8 cellular contexts compared by ENCODE assay signal in the genomic region with DNA sequence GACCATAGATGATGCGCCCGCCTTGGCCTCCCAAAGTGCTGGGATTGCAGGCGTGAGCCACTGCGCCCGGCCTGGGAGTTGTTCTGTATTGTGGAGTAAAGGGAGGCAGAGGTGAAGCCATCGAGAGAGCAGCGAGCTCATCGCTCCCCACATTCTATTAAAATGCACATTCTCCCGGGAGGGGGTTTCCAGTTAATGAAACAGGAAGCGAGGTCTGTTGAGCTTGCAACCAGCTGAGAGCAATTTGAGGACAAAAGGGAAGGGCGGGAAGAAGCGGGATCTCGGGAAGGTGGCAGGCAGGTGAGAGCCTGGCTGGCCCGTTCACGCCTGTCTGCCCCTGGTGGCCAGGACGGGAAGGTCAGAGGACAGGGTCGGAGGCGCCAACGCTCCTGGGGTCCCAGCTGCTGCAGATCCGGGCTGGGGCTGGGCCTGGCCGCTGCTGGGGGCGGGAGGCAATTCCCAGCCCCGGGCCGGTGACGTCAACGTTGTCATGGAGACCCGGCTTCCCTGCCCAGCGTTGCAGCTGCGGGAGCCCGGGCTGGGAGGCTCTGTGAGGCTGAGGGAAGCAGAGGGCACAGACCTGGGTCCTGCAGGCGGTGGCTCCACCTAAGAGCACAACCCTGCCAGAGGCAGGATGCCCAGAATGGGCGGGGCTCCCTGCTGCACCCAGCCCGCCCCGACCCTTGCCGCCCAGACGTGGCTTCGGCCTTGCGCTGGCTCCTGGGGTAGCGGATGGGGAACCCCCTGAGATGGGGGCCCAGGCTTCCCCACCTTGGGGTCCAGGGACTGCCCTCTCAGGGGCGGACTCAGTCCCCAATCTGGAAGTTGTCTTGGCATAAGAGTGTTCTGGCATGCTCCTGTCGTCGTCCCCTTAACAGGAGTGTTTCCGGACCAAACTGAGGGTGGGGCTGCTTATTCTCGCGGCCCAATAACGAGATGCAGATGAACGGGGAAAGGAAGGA. TPM values are rescaled to one million over a fixed set of nuclear protein-coding genes. Genes with fewer than 3 reads are reported as not detected.
DNase-seq lines count a peak whose midpoint lies in the region; ATAC-seq and TF ChIP-seq lines count a peak whose summit lies in the region.

No MANE protein-coding gene starts in this region.

- H3K27ac Mint-ChIP-seq in CD8-positive, alpha-beta memory T cell = peak overlapping the region; percentile 70 to 96 (median 88)

- no CpG with 5 or more reads among the region's 47 CpGs for WGBS in neuronal stem cell (ENCODE audit: extremely low coverage in 2 of 2, insufficient read length in 2 of 2, insufficient replicate concordance in 1 of 2), 2 donors
- WGBS in testis, 2 donors = 9 to 14% methylated on average over 28 to 46 of the region's 47 CpGs

- H3K79me1 ChIP-seq in neuronal stem cell (ENCODE audit: low read depth, low read length) = no peaks in the 10 kb centered on the region

- peak overlapping the region; percentile 55 for H3K4me3 ChIP-seq in CD8-positive, alpha-beta memory T cell (ENCODE audit: low read length)
- H3K4me3 ChIP-seq in Peyer's patch = peak overlapping the region; percentile 34 to 49 (median 43)
- peak overlapping the region in 1 of 2 donors; percentile 28 for H3K4me3 ChIP-seq in neuronal stem cell (ENCODE audit: low read length in 2 of 2)
- H3K4me3 ChIP-seq in testis = peak overlapping the region; percentile 15 to 57

- H3K36me3 ChIP-seq in CD8-positive, alpha-beta memory T cell (ENCODE audit: insufficient read depth, low read length) = no peaks in the 10 kb centered on the region
- H3K36me3 ChIP-seq in Peyer's patch (no peaks in the 10 kb centered on the region), neuronal stem cell (replicated peaks in 1 of 2; ENCODE audit: control insufficient read depth in 2 of 2, insufficient read depth in 2 of 2, low read length in 2 of 2) (no peaks in the 10 kb centered on the region), testis (ENCODE audit: low read depth, missing control alignments) (no peaks in the 10 kb centered on the region)

- H3K27me3 ChIP-seq in CD8-positive, alpha-beta memory T cell (ENCODE audit: insufficient read depth, low read length, poor library complexity, severe bottlenecking) = no peaks in the 10 kb centered on the region
- H3K27me3 ChIP-seq in Peyer's patch (no peaks in the 10 kb centered on the region), neuronal stem cell (ENCODE audit: control insufficient read depth in 3 of 3, insufficient read depth in 3 of 3, low read depth in 1 of 3, low read length in 3 of 3) (no peaks in the 10 kb centered on the region), testis (no peaks in the 10 kb centered on the region)

- ATAC-seq in GM21360 (IDR thresholded peaks at IDR 0.05; ENCODE audit: unreplicated experiment) = peak; percentile 78

- H2AK5ac ChIP-seq in neuronal stem cell (ENCODE audit: low read depth, low read length) = peak overlapping the region; percentile 88

- TF ChIP-seq POLR2A in Peyer's patch (IDR thresholded peaks at IDR 0.05) = no peak
- TF ChIP-seq POLR2A in testis (IDR thresholded peaks at IDR 0.05) = no peak

- intact Hi-C loops in testis (cut with DNase I; ENCODE audit: low total_unique reads) = no loop called here

- peak overlapping the region; percentile 81 to 91 (median 86) for H3K4me3 Mint-ChIP-seq in CD8-positive, alpha-beta memory T cell

- H3K18ac ChIP-seq in neuronal stem cell (ENCODE audit: low read length) = peak overlapping the region; percentile 95

- peak overlapping the region; percentile 33 for H3K9ac ChIP-seq in neuronal stem cell (ENCODE audit: low read depth, low read length, poor library complexity)

- peak overlapping the region; percentile 47 for H3K4me2 ChIP-seq in neuronal stem cell (ENCODE audit: insufficient read depth, low read length, poor library complexity, severe bottlenecking)

- peak in 5 of 6 experiments; percentile 70 to 84 (median 80) for TF ChIP-seq CTCF in Peyer's patch (IDR thresholded peaks at IDR 0.05)
- TF ChIP-seq CTCF in testis (IDR thresholded peaks at IDR 0.05) = peak; percentile 33 to 59 (median 33)

- peak overlapping the region; percentile 89 for H2BK120ac ChIP-seq in neuronal stem cell (ENCODE audit: low read depth, low read length)

- H3K9me3 Mint-ChIP-seq in CD8-positive, alpha-beta memory T cell = no peaks in the 10 kb centered on the region

- no peak overlapping the region for H4K8ac ChIP-seq in neuronal stem cell (ENCODE audit: low read depth, low read length)

- H2AFZ ChIP-seq in neuronal stem cell (ENCODE audit: low read length) = peak overlapping the region; percentile 88

- peaks cover 0 to 4% of the 10 kb centered on the region in 2 donors for H3K27me3 Mint-ChIP-seq in CD8-positive, alpha-beta memory T cell

- peak overlapping the region; percentile 95 for H2BK15ac ChIP-seq in neuronal stem cell (ENCODE audit: low read length)

- peak overlapping the region; percentile 80 for H3K4ac ChIP-seq in neuronal stem cell (ENCODE audit: low read length)

- POLR2A ChIA-PET in CD8-positive, alpha-beta memory T cell (lab: Charles Lee) = interaction anchor here (0.8 kb wide), 1 partner anchor 16 kb away, joined by 3 read pairs; no protein-coding TSS in a partner anchor

- H3K4me1 Mint-ChIP-seq in CD8-positive, alpha-beta memory T cell = peaks cover 13 to 17% (median 16%) of the 10 kb centered on the region in 3 donors

- peak overlapping the region; percentile 2 for H2BK12ac ChIP-seq in neuronal stem cell (ENCODE audit: low read length)

- H3K27ac ChIP-seq in CD8-positive, alpha-beta memory T cell (ENCODE audit: low read depth, low read length) = peak overlapping the region; percentile 6
- peak overlapping the region; percentile 24 to 77 (median 62) for H3K27ac ChIP-seq in Peyer's patch
- H3K27ac ChIP-seq in neuronal stem cell (replicated peaks; ENCODE audit: low read length) = peak overlapping the region; percentile 15
- no peak overlapping the region for H3K27ac ChIP-seq in testis

- H3K14ac ChIP-seq in neuronal stem cell (ENCODE audit: low read length) = no peak overlapping the region

- peak; percentile 42 to 77 (median 53) for DNase-seq in CD8-positive, alpha-beta memory T cell
- DNase-seq in HuH-7 (ENCODE audit: low spot score) = peak; percentile 88
- DNase-seq in Peyer's patch = peak; percentile 68 to 90 (median 90)
- DNase-seq in activated naive CD4-positive, alpha-beta T cell treated with Interleukin-2 at 50 U/mL for 16 hours = peak; percentile 62
- peak; percentile 82 for DNase-seq in germinal center (ENCODE audit: low spot score)
- DNase-seq in neuronal stem cell (ENCODE audit: low spot score) = peak; percentile 91
- DNase-seq in testis = peak; percentile 88

- H3K4me1 ChIP-seq in CD8-positive, alpha-beta memory T cell (ENCODE audit: insufficient read depth, low read length) = peaks cover 15% of the 10 kb centered on the region
- H3K4me1 ChIP-seq in Peyer's patch = peaks cover 0 to 10% (median 0%) of the 10 kb centered on the region in 4 donors
- peaks cover 12 to 16% of the 10 kb centered on the region in 2 donors for H3K4me1 ChIP-seq in neuronal stem cell (ENCODE audit: control insufficient read depth in 2 of 2, insufficient read depth in 1 of 2, low read depth in 1 of 2, low read length in 2 of 2)
- H3K4me1 ChIP-seq in testis = peaks cover 6% of the 10 kb centered on the region

- H3K36me3 Mint-ChIP-seq in CD8-positive, alpha-beta memory T cell = no peaks in the 10 kb centered on the region

- H2BK5ac ChIP-seq in neuronal stem cell (ENCODE audit: low read length) = peak overlapping the region; percentile 88

- no peaks in the 10 kb centered on the region for H3K9me3 ChIP-seq in CD8-positive, alpha-beta memory T cell (ENCODE audit: low read length)
- no peaks in the 10 kb centered on the region for H3K9me3 ChIP-seq in Peyer's patch
- H3K9me3 ChIP-seq in neuronal stem cell (replicated peaks in 1 of 2; ENCODE audit: control insufficient read depth in 2 of 2, insufficient read depth in 1 of 2, low read depth in 1 of 2, low read length in 2 of 2) = no peaks in the 10 kb centered on the region
- no peaks in the 10 kb centered on the region for H3K9me3 ChIP-seq in testis

- CTCF ChIA-PET in CD8-positive, alpha-beta memory T cell (lab: Charles Lee) = interaction anchor here (0.8 to 3.0 kb wide), 25 partner anchors 9 to 469 kb away, joined by 3 to 17 read pairs (median 3); no protein-coding TSS in a partner anchor

- H3K23ac ChIP-seq in neuronal stem cell (ENCODE audit: low read depth, low read length, poor library complexity) = no peak overlapping the region

- peak overlapping the region; percentile 83 for H4K91ac ChIP-seq in neuronal stem cell (ENCODE audit: low read depth, low read length, poor library complexity)

RNA-seq across cellular contexts. Expression of a gene that starts 48.7 kb away (rescaled TPM):
- 10 to 100 TPM; 14.2 to 16.2 TPM for total RNA-seq in CD8-positive, alpha-beta memory T cell
- 5.4 TPM for polyA plus RNA-seq in CD8-positive, alpha-beta memory T cell
- total RNA-seq in Peyer's patch = 100 to 1,000 TPM in 1 of 4 donors, 10 to 100 TPM in 3; 30.5 to 243 (median 56.2) TPM
- polyA plus RNA-seq in neuronal stem cell (2013, experiment 1 of 2) = 1.3 TPM
- 1.1 TPM for polyA plus RNA-seq in neuronal stem cell (2013, experiment 2 of 2)
- 10 to 100 TPM in 1 of 2 donors, 1 to 10 TPM in 1; 8.0 to 11.3 TPM for total RNA-seq in testis
- polyA plus RNA-seq in testis (ENCODE audit: insufficient read depth, low read depth, low replicate concordance) = 6.8 TPM

Comparison
In these comparisons a context has a peak if more than half of its experiments do, and no peak if none do; other contexts are left out.
1. H3K27ac ChIP-seq: peak in CD8-positive, alpha-beta memory T cell (single experiment), Peyer's patch (4 of 4) and neuronal stem cell (single experiment); none in testis (0 of 2).
2. Peak in every context shown above with its lines, with median percentiles within 50 percentile points of each other: DNase-seq.